9 cellular contexts compared by ENCODE assay signal in the genomic region with DNA sequence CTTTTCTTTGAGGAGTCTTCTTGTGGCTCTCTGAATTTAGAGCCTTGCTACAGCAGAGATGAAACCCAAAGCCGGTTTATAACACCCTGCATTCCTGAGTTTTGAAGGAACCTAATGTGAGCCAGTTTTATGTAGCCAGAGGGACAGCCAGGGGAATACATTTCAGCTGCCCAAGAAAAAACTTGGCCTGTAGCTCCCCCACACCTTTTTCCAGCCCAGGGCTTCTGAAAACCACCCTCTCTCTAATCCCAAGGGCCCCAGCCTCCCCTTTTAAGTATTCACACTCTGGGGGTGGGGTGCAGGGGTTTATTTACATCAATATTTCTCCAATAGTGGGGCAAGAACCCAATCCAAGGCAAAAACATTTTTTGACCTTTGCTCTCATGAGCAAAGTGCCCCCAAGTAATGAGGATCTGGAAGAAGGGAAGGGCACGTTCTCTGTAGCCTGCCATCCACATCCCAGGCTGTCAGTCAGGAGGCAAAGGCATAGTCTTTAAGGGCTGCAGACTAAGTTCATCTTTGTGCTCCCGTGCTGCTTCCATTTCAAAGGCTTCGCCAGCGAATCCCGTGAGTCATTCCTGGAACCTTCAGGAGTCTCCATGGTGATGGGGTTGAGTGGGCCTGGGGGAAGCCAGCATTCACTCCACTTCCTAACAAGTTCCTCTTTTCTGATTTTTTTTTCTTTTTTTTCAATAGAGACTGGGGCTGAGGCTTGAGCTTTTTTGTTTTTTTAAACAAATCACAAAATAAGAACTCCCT. TPM values are rescaled to one million over a fixed set of nuclear protein-coding genes. Genes with fewer than 3 reads are reported as not detected.
DNase-seq lines count a peak whose midpoint lies in the region; ATAC-seq, FAIRE-seq and TF ChIP-seq lines count a peak whose summit lies in the region.
"Had no signal": no experiment of that assay in that cellular context is flagged by ENCODE, and none has a peak within 500 bp of the region (broad histone marks: within the 10 kb centered on the region; RNA-seq: fewer than 3 reads in every experiment).

No MANE protein-coding gene starts in this region.

- ATAC-seq in GM21515 (IDR thresholded peaks at IDR 0.05; ENCODE audit: unreplicated experiment) (no peak), HG02885 (IDR thresholded peaks at IDR 0.05; ENCODE audit: poor library complexity, unreplicated experiment) (no peak)

- no peak overlapping the region for H3K4me3 ChIP-seq in brain microvascular endothelial cell (ENCODE audit: low read depth, low read length)

- FAIRE-seq in GM12891 (lab: Jason Lieb, UNC) = no peak

- no peaks in the 10 kb centered on the region for H3K36me3 ChIP-seq in brain microvascular endothelial cell (replicated peaks)

- peaks cover 9% of the 10 kb centered on the region for H3K27me3 Mint-ChIP-seq in type B pancreatic cell

- H3K27me3 ChIP-seq in brain microvascular endothelial cell (replicated peaks) = no peaks in the 10 kb centered on the region

- peak overlapping the region; percentile 62 for H3K27ac Mint-ChIP-seq in type B pancreatic cell

- H3K36me3 Mint-ChIP-seq in type B pancreatic cell = no peaks in the 10 kb centered on the region

- in situ Hi-C loops in brain microvascular endothelial cell (cut with HindIII; ENCODE audit: low pct_ligation_motif_present, low sequenced_read_pairs) = no loop called here

- H3K4me1 Mint-ChIP-seq in type B pancreatic cell (ENCODE audit: unreplicated experiment) = peaks cover 54% of the 10 kb centered on the region

- no peaks in the 10 kb centered on the region for H3K9me3 Mint-ChIP-seq in type B pancreatic cell

- H3K27ac ChIP-seq in brain microvascular endothelial cell = peak overlapping the region; percentile 88
- H3K27ac ChIP-seq: KMS-11 had no signal

- no peak for TF ChIP-seq CTCF in brain microvascular endothelial cell (IDR thresholded peaks at IDR 0.05; ENCODE audit: low read depth, low read length, missing control alignments)
- TF ChIP-seq CTCF in type B pancreatic cell (conservative IDR thresholded peaks at IDR 0.05) = no peak

- H3K4me3 Mint-ChIP-seq in type B pancreatic cell = no peak overlapping the region

- DNase-seq in SIG-M5 treated with dmso at 0.1 percent for 504 hours (lab: John Stamatoyannopoulos, UW; ENCODE audit: unreplicated experiment) (peak; percentile 33), SIG-M5 (lab: John Stamatoyannopoulos, UW) (no peak), brain microvascular endothelial cell (peak; percentile 87), kidney tubule cell (ENCODE audit: low spot score) (peak; percentile 76), type B pancreatic cell (ENCODE audit: extremely low spot score, unreplicated experiment) (no peak), GM12891 (ENCODE audit: insufficient read length, low spot score) (no peak)

- no peak for TF ChIP-seq POLR2A in GM12891 (IDR thresholded peaks at IDR 0.05; ENCODE audit: low read depth, low read length)

TF ChIP-seq in GM12891, 5 proteins besides CTCF, POLR2A, EP300 and RAD21:
- no peak for TF ChIP-seq PAX5 (IDR thresholded peaks at IDR 0.05; ENCODE audit: insufficient read depth, low read length, severe bottlenecking)
- no peak for TF ChIP-seq POU2F2 (IDR thresholded peaks at IDR 0.05; ENCODE audit: low read depth, low read length)
- no peak for TF ChIP-seq POLR2AphosphoS5 (IDR thresholded peaks at IDR 0.05; ENCODE audit: low read depth, low read length)
- TF ChIP-seq TAF1 (IDR thresholded peaks at IDR 0.05; ENCODE audit: low read depth, low read length) = no peak
- TF ChIP-seq SPI1 (IDR thresholded peaks at IDR 0.05; ENCODE audit: low read depth, low read length) = no peak

RNA-seq across cellular contexts. Expression of gene MEDAG, which starts 33.2 kb away (rescaled TPM):
- total RNA-seq in type B pancreatic cell (ENCODE audit: low replicate concordance) = 0.36 and 0.40 TPM in 2 replicates
- not detected for polyA plus RNA-seq in GM12891 (2012; ENCODE audit: low read depth, missing spikeins)

RNA-seq across cellular contexts. Expression of gene TEX26, which starts 59.6 kb away (rescaled TPM):
- not detected in 2 replicates for total RNA-seq in type B pancreatic cell (ENCODE audit: low replicate concordance)
- not detected for polyA plus RNA-seq in GM12891 (2012; ENCODE audit: low read depth, missing spikeins)

Comparison
In these comparisons a context has a peak if more than half of its experiments do, and no peak if none do; other contexts are left out.
1. DNase-seq: peak in SIG-M5 treated with dmso at 0.1 percent for 504 hours (single experiment), brain microvascular endothelial cell (single experiment) and kidney tubule cell (single experiment); none in SIG-M5 (single experiment), type B pancreatic cell (single experiment) and GM12891 (single experiment).